Comparison of ENCODE assay signal across 9 cellular contexts in the genomic region with DNA sequence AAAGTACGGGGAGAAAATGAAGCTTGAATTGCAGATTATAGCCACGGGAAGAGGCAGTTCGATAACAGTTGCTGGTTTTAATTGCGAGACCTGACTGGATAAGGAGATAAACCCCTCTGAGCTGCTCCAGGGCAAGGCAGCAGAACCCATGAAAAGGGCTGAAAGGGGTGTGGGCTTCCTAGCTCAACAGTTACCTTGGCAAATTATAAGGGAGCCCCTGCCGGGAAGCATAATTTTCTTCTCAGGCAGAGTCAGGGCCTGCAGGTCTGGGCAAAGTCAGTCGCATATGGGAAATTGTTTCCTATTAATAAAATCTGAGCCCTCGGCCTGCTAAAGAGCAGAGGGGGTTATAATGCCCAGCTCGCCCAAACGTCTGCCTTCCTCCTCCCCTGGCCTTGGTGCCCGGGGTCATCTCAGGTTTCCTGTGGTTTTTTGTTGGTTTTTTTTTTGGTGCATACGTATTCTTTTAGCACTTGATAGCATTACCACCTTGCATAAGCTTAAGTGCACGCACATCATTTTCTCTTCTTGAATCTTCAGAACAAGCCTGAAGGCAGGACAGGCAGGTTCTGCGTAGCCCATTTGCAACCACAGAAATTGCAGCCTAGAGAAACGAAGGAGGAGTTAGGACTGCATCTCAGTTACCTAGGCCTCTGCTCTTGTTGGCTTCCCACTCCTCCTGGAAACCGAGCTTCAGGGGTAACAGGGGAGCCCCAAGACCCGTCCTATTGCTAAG. TPM values are rescaled to one million over a fixed set of nuclear protein-coding genes. Genes with fewer than 3 reads are reported as not detected.
DNase-seq lines count a peak whose midpoint lies in the region; ATAC-seq, FAIRE-seq and TF ChIP-seq lines count a peak whose summit lies in the region.
"Had no signal": no experiment of that assay in that cellular context is flagged by ENCODE, and none has a peak within 500 bp of the region (broad histone marks: within the 10 kb centered on the region; RNA-seq: fewer than 3 reads in every experiment).

No MANE protein-coding gene starts in this region.

- no peak overlapping the region for H2BK5ac ChIP-seq in IMR-90 (ENCODE audit: low read depth, low read length, poor library complexity, severe bottlenecking)

- no peak overlapping the region for H3K56ac ChIP-seq in IMR-90 (ENCODE audit: extremely low read depth, insufficient read depth, low read length)

- H3K14ac ChIP-seq in IMR-90 (replicated peaks; ENCODE audit: low read depth, low read length), result no peak overlapping the region

- intact Hi-C loops in IMR-90 (cut with micrococcal nuclease), result no loop called here
- intact Hi-C loops in kidney (cut with DNase I), result no loop called here
- intact Hi-C loops in lower lobe of right lung (cut with DNase I), result no loop called here

- no peak overlapping the region for H4K91ac ChIP-seq in IMR-90 (ENCODE audit: insufficient read depth, low read depth, low read length)

- no peaks in the 10 kb centered on the region for H3K9me3 ChIP-seq in BLaER1
- no peaks in the 10 kb centered on the region for H3K9me3 ChIP-seq in IMR-90 (ENCODE audit: control insufficient read depth, insufficient read depth, low read length)
- H3K9me3 ChIP-seq in RWPE2 (ENCODE audit: severe bottlenecking), result no peaks in the 10 kb centered on the region
- no peaks in the 10 kb centered on the region for H3K9me3 ChIP-seq in kidney (ENCODE audit: control insufficient read depth in 1 of 2, low read length in 2 of 2)
- H3K9me3 ChIP-seq in lower lobe of right lung, result no peaks in the 10 kb centered on the region

- no peak overlapping the region for H3K4me3 ChIP-seq in BLaER1
- no peak overlapping the region for H3K4me3 ChIP-seq in IMR-90 (ENCODE audit: insufficient read depth, low read depth, low read length)
- H3K4me3 ChIP-seq in RWPE2 (ENCODE audit: severe bottlenecking), result no peak overlapping the region
- no peak overlapping the region for H3K4me3 ChIP-seq in kidney (ENCODE audit: low read length in 2 of 2)
- no peak overlapping the region for H3K4me3 ChIP-seq in lower lobe of right lung

- H2BK20ac ChIP-seq in IMR-90 (ENCODE audit: low read depth, low read length), result no peak overlapping the region

- no peak overlapping the region for H2AK5ac ChIP-seq in IMR-90 (ENCODE audit: low read depth, low read length)

- no peak overlapping the region for H4K5ac ChIP-seq in IMR-90 (ENCODE audit: low read depth, low read length)

- DNase-seq in IMR-90, result no peak
- no peak for DNase-seq in RWPE2 (ENCODE audit: low spot score)
- DNase-seq in kidney, result no peak
- no peak for DNase-seq in NK-92 treated with Interleukin-12 subunit alpha and Interleukin-12 subunit beta, amount 100 ng/mL, for 24 hours (lab: John Stamatoyannopoulos, UW)
- DNase-seq in lower lobe of right lung, result no peak
- no peak for DNase-seq in T-helper 2 cell
- DNase-seq: stimulated activated CD4-positive, alpha-beta T cell treated with anti-CD3 and anti-CD28 coated beads, Interleukin-2, amount 100 ng/mL, for 24 hours had no signal

- in situ Hi-C loops in IMR-90 (cut with MboI; ENCODE audit: low sequenced_read_pairs), result no loop called here

- H2BK120ac ChIP-seq in IMR-90 (ENCODE audit: low read depth, low read length), result no peak overlapping the region

- CTCF ChIA-PET in IMR-90 (lab: Yijun Ruan, JAX), result no interaction called here

- ATAC-seq in IMR-90 (ENCODE audit: low read depth) (no peak), RWPE2 (ENCODE audit: low read depth) (0 out of 3 replicates have a peak, but pooled peaks have one; percentile 12), lower lobe of right lung (no peak), GM19023 (IDR thresholded peaks at IDR 0.05; ENCODE audit: unreplicated experiment) (no peak)

- peak overlapping the region; percentile 20 for H2AK9ac ChIP-seq in IMR-90 (replicated peaks; ENCODE audit: low read depth, low read length, poor library complexity)

- no peak overlapping the region for H4K8ac ChIP-seq in IMR-90 (ENCODE audit: low read depth in 2 of 2, low read length in 2 of 2)

- dilution Hi-C loops in IMR-90 (cut with HindIII; ENCODE audit: low sequenced_read_pairs, unreplicated experiment), result no loop called here

- no peak overlapping the region for H2AFZ ChIP-seq in IMR-90 (replicated peaks; ENCODE audit: low read length, poor library complexity)

- H3K4me1 ChIP-seq in BLaER1 (peaks cover 54% of the 10 kb centered on the region), IMR-90 (ENCODE audit: control insufficient read depth, insufficient read depth, low read length) (no peaks in the 10 kb centered on the region), RWPE2 (ENCODE audit: insufficient read depth, poor library complexity, severe bottlenecking) (no peaks in the 10 kb centered on the region), kidney (ENCODE audit: control insufficient read depth in 1 of 2, insufficient read depth in 1 of 2, low read depth in 1 of 2, low read length in 2 of 2) (peaks cover 35 to 37% of the 10 kb centered on the region in 2 donors), lower lobe of right lung (peaks cover 8% of the 10 kb centered on the region)

- H3K27ac ChIP-seq in BLaER1 (peak overlapping the region; percentile 84), IMR-90 (ENCODE audit: insufficient read depth, low read length) (no peak overlapping the region), RWPE2 (ENCODE audit: poor library complexity, severe bottlenecking) (no peak overlapping the region), kidney (ENCODE audit: low read depth in 2 of 2, low read length in 2 of 2) (peak overlapping the region; percentile 20 to 51), lower lobe of right lung (no peak overlapping the region)

- no peak overlapping the region for H2BK15ac ChIP-seq in IMR-90 (ENCODE audit: low read depth, low read length)

- no peak overlapping the region for H3K4ac ChIP-seq in IMR-90 (ENCODE audit: low read depth, low read length)

- POLR2A ChIA-PET in IMR-90 (lab: Charles Lee; ENCODE audit: unreplicated experiment), result no interaction called here

- H3K9ac ChIP-seq in BLaER1, result peak overlapping the region; percentile 72
- no peak overlapping the region for H3K9ac ChIP-seq in IMR-90 (ENCODE audit: low read depth, low read length)
- H3K9ac ChIP-seq in kidney (ENCODE audit: low read length in 2 of 2), result peak overlapping the region in 1 of 2 donors; percentile 55

- H3K23ac ChIP-seq in IMR-90 (ENCODE audit: low read depth, low read length), result no peak overlapping the region

- H3K9me1 ChIP-seq in IMR-90 (ENCODE audit: insufficient read depth, low read length), result peaks cover 8% of the 10 kb centered on the region

- H3K36me3 ChIP-seq in BLaER1 (no peaks in the 10 kb centered on the region), IMR-90 (ENCODE audit: control insufficient read depth, insufficient read depth, low read length) (peaks cover 22% of the 10 kb centered on the region; the same call in 1 of the 2 replicates), RWPE2 (ENCODE audit: low read depth) (no peaks in the 10 kb centered on the region), kidney (ENCODE audit: control insufficient read depth in 1 of 2, insufficient read depth in 2 of 2, low read length in 2 of 2) (no peaks in the 10 kb centered on the region), lower lobe of right lung (peaks cover 4% of the 10 kb centered on the region)

- H3K18ac ChIP-seq in IMR-90 (ENCODE audit: low read depth, low read length), result no peak overlapping the region

- no TSS peak for BruUV-seq in IMR-90 (replicated peaks; lab: Mats Ljungman, UMichigan)

- FAIRE-seq in kidney (lab: Jason Lieb, UNC), result no peak

- TF ChIP-seq CTCF in IMR-90 (conservative IDR thresholded peaks at IDR 0.05; ENCODE audit: low read depth, low read length), result no peak
- TF ChIP-seq CTCF in RWPE2 (IDR thresholded peaks at IDR 0.05; ENCODE audit: poor library complexity, severe bottlenecking), result no peak
- no peak for TF ChIP-seq CTCF in kidney (IDR thresholded peaks at IDR 0.05; ENCODE audit: borderline replicate concordance, extremely low read depth, insufficient read depth)
- TF ChIP-seq CTCF in lower lobe of right lung (IDR thresholded peaks at IDR 0.05), result no peak

- 90% methylated on average over 2 of the region's 16 CpGs; no CpG with 5 or more reads in 1 of the 2 experiments for WGBS in IMR-90 (ENCODE audit: extremely low coverage in 2 of 2, insufficient read length in 1 of 2), 2 experiments

- no peak for TF ChIP-seq POLR2A in IMR-90 (IDR thresholded peaks at IDR 0.05; ENCODE audit: low read depth, low read length)

- H3K79me1 ChIP-seq in IMR-90 (ENCODE audit: low read depth in 1 of 2, low read length in 2 of 2), result no peaks in the 10 kb centered on the region

- H3K4me2 ChIP-seq in BLaER1 (peak overlapping the region; percentile 87), IMR-90 (ENCODE audit: low read depth, low read length) (no peak overlapping the region)

- no peak for TF ChIP-seq RAD21 in IMR-90 (IDR thresholded peaks at IDR 0.05; ENCODE audit: low read length)

- H4K20me1 ChIP-seq in BLaER1 (no peaks in the 10 kb centered on the region), IMR-90 (ENCODE audit: insufficient read depth, low read length) (no peaks in the 10 kb centered on the region)

- H3K27me3 ChIP-seq in BLaER1 (no peaks in the 10 kb centered on the region), IMR-90 (ENCODE audit: control insufficient read depth, insufficient read depth, low read length) (no peaks in the 10 kb centered on the region), RWPE2 (ENCODE audit: insufficient read depth, poor library complexity, severe bottlenecking) (no peaks in the 10 kb centered on the region), lower lobe of right lung (ENCODE audit: low read depth) (no peaks in the 10 kb centered on the region)

TF ChIP-seq in IMR-90, 13 proteins besides CTCF, POLR2A, EP300 and RAD21 (continues in another document):
- no peak for TF ChIP-seq RFX5 (IDR thresholded peaks at IDR 0.05; ENCODE audit: low read depth, low read length)

RNA-seq across cellular contexts. Expression of a gene that starts 33.9 kb away (rescaled TPM):
- 9.1 and 10.0 TPM in 2 replicates for total RNA-seq in IMR-90 (2012; rRNA removed)
- 86.4 and 114 TPM in 2 replicates for polyA plus RNA-seq in IMR-90 (2012; rRNA removed)
- 67.8 and 132 TPM in 2 replicates for polyA plus RNA-seq in IMR-90 (2012; cell fraction: cytosol; rRNA removed)
- 82.8 and 113 TPM in 2 replicates for polyA plus RNA-seq in IMR-90 (2012; cell fraction: nucleus; rRNA removed; ENCODE audit: low replicate concordance)
- total RNA-seq in kidney, result 116 TPM
- polyA plus RNA-seq in kidney (ENCODE audit: insufficient read depth, low read depth, low replicate concordance), result 69.3 TPM
- total RNA-seq in lower lobe of right lung, result 83.4 TPM

RNA-seq across cellular contexts. Expression of a gene that starts 53.7 kb away (rescaled TPM):
- total RNA-seq in IMR-90 (2012; rRNA removed) (57.2 and 69.7 TPM in 2 replicates), kidney (66.6 TPM), lower lobe of right lung (51.1 TPM)
- polyA plus RNA-seq in IMR-90 (2012; rRNA removed) (69.1 and 80.0 TPM in 2 replicates), kidney (ENCODE audit: insufficient read depth, low read depth, low replicate concordance) (108 TPM)
- 89.0 and 279 TPM in 2 replicates for polyA plus RNA-seq in IMR-90 (2012; cell fraction: cytosol; rRNA removed)
- polyA plus RNA-seq in IMR-90 (2012; cell fraction: nucleus; rRNA removed; ENCODE audit: low replicate concordance), result 122 and 153 TPM in 2 replicates

Comparison
In these comparisons a context has a peak if more than half of its experiments do, and no peak if none do; other contexts are left out.
1. H3K27ac ChIP-seq: peak in BLaER1 (single experiment) and kidney (2 of 2); none in IMR-90 (single experiment), RWPE2 (single experiment) and lower lobe of right lung (single experiment).